In genomic region chr4:105994841-105995240, GRCh38 we compare ENCODE assay signal across 10 cellular contexts.
"Had no signal": no experiment of that assay in that cellular context is flagged by ENCODE, and none has a peak within 500 bp of the region (broad histone marks: within the 10 kb centered on the region; RNA-seq: fewer than 3 reads in every experiment).

No MANE protein-coding gene starts in this region.

- H3K4me1 Mint-ChIP-seq: IgD-negative memory B cell had no signal

- H3K4me3 Mint-ChIP-seq: HFFc6, IgD-negative memory B cell had no signal

- H3K9ac ChIP-seq: GM23248 had no signal

- H3K27ac ChIP-seq: GM23248, HL-60 had no signal

- H3K36me3 Mint-ChIP-seq: IgD-negative memory B cell had no signal

- H3K9me3 Mint-ChIP-seq: HFFc6 had no signal

- H3K27ac Mint-ChIP-seq: HFFc6, IgD-negative memory B cell had no signal

- H3K4me3 ChIP-seq: GM23248, HAP-1 had no signal

- H2AFZ ChIP-seq: GM23248 had no signal

- ATAC-seq: HCT116, HepG2 had no signal

- DNase-seq: GM23248, GOT3, H7, HFFc6, KBM-7 had no signal

- H3K9me3 ChIP-seq: HAP-1 had no signal

- H3K36me3 ChIP-seq: HAP-1 had no signal

- H3K27me3 Mint-ChIP-seq: IgD-negative memory B cell had no signal
